ENCODE assay signal across 8 cellular contexts in genomic region chr2:239275037-239275685, GRCh38.
DNase-seq lines count a peak whose midpoint lies in the region; ATAC-seq, FAIRE-seq and TF ChIP-seq lines count a peak whose summit lies in the region.

No MANE protein-coding gene starts in this region.

- peaks cover 1% of the 10 kb centered on the region for H3K27me3 ChIP-seq in bronchial epithelial cell (ENCODE audit: control insufficient read depth, insufficient read depth, low read length)
- H3K27me3 ChIP-seq in HepG2 (ENCODE audit: control insufficient read depth in 1 of 2, insufficient read depth in 2 of 2, low read length in 2 of 2), result no peaks in the 10 kb centered on the region

- in situ Hi-C loops in HepG2 (cut with HindIII; ENCODE audit: extremely low pct_ligation_motif_present, low pct_unique_long_range_greater_than_20kb), result no loop called here

- H2AFZ ChIP-seq in HepG2 (ENCODE audit: low read length), result no peak overlapping the region

- TF ChIP-seq CTCF in bronchial epithelial cell (IDR thresholded peaks at IDR 0.05; ENCODE audit: insufficient read depth, low read length, severe bottlenecking) (no peak), HepG2 (CRISPR knock-in tag; IDR thresholded peaks at IDR 0.05) (no peak)

- no peak for TF ChIP-seq RAD21 in HepG2 (CRISPR knock-in tag; IDR thresholded peaks at IDR 0.05)

- WGBS in HepG2 (ENCODE audit: low lambda C conversion rate), result 96% methylated on average over 28 of the region's 35 CpGs

- H3K4me3 ChIP-seq in bronchial epithelial cell (ENCODE audit: low read depth, low read length) (no peak overlapping the region), HepG2 (replicated peaks in 1 of 3; ENCODE audit: insufficient read depth in 1 of 3, low read depth in 2 of 3, low read length in 3 of 3) (no peak overlapping the region)

- TF ChIP-seq POLR2A in HepG2 (IDR thresholded peaks at IDR 0.05; ENCODE audit: insufficient read depth in 1 of 2, low read depth in 2 of 2, low read length in 2 of 2), result no peak

- H3K4me2 ChIP-seq in HepG2 (ENCODE audit: low read depth, low read length), result no peak overlapping the region

- H3K36me3 ChIP-seq in bronchial epithelial cell (ENCODE audit: control insufficient read depth, insufficient read depth, low read length) (no peaks in the 10 kb centered on the region), HepG2 (replicated peaks in 1 of 2; ENCODE audit: control insufficient read depth in 1 of 2, insufficient read depth in 2 of 2, low read length in 2 of 2) (no peaks in the 10 kb centered on the region; a peak in 1 of 5 replicates)

- intact Hi-C loops in HepG2 (cut with micrococcal nuclease; ENCODE audit: unreplicated experiment), result no loop called here

- H3K9me3 ChIP-seq in HepG2 (ENCODE audit: low read length), result no peaks in the 10 kb centered on the region

- ATAC-seq in HepG2, result no peak
- no peak for ATAC-seq in HG02678 (IDR thresholded peaks at IDR 0.05; ENCODE audit: unreplicated experiment)
- no peak for ATAC-seq in HG02588 (IDR thresholded peaks at IDR 0.05; ENCODE audit: unreplicated experiment)

- H3K79me2 ChIP-seq in HepG2 (ENCODE audit: insufficient read depth, low read length), result peaks cover 19% of the 10 kb centered on the region

- H3K9ac ChIP-seq in HepG2 (ENCODE audit: insufficient read depth, low read depth, low read length), result no peak overlapping the region

- FAIRE-seq in bronchial epithelial cell (lab: Jason Lieb, UNC), result peak; percentile 100
- no peak for FAIRE-seq in HepG2 (lab: Jason Lieb, UNC)

- BruUV-seq in HepG2 (replicated peaks; lab: Mats Ljungman, UMichigan), result no TSS peak

- TF ChIP-seq EP300 in HepG2 (IDR thresholded peaks at IDR 0.05; ENCODE audit: low read depth in 2 of 2, low read length in 2 of 2) (no peak), HepG2 (CRISPR knock-in tag; IDR thresholded peaks at IDR 0.05; ENCODE audit: borderline replicate concordance) (no peak)

- DNase-seq in ELF-1 (ENCODE audit: low read depth, low spot score) (peak; percentile 51), HT-29 (ENCODE audit: low spot score) (peak; percentile 86), bronchial epithelial cell (ENCODE audit: low read depth) (peak; percentile 82), HepG2 (ENCODE audit: low spot score) (no peak)
- DNase-seq in activated CD4-positive, CD25-positive, alpha-beta regulatory T cell treated with anti-CD3 and anti-CD28 coated beads, Interleukin-2, amount 50 U/mL, for 16 hours (ENCODE audit: low read depth, low spot score), result peak; percentile 75
- DNase-seq in stimulated activated CD4-positive, alpha-beta T cell treated with anti-CD3 and anti-CD28 coated beads, Interleukin-4, amount 100 ng/mL, for 24 hours, result peak; percentile 88

- peaks cover 41% of the 10 kb centered on the region; the same call in 1 of the 2 replicates for H4K20me1 ChIP-seq in HepG2 (ENCODE audit: insufficient read depth, low read length)

- no peak overlapping the region for H3K27ac ChIP-seq in HepG2 (ENCODE audit: extremely low read length, insufficient read depth, low read length)

- POLR2A ChIA-PET in HepG2 (lab: Yijun Ruan, JAX), result no interaction called here

- H3K4me1 ChIP-seq in HepG2 (ENCODE audit: insufficient read depth, low read length), result peaks cover 17% of the 10 kb centered on the region

- CTCF ChIA-PET in HepG2 (lab: Yijun Ruan, JAX; ENCODE audit: low intra/inter-chr PET ratio, low total read pairs), result no interaction called here

TF ChIP-seq in HepG2, 621 proteins besides CTCF, POLR2A, EP300 and RAD21:
- peak; percentile 37 for TF ChIP-seq AGO1 (IDR thresholded peaks at IDR 0.05; ENCODE audit: low read depth, low read length, poor library complexity, severe bottlenecking)
- no peak for TF ChIP-seq ZNF124 (CRISPR knock-in tag; IDR thresholded peaks at IDR 0.05)
- no peak for TF ChIP-seq THYN1 (CRISPR knock-in tag; IDR thresholded peaks at IDR 0.05; ENCODE audit: borderline replicate concordance, low read depth)
- 0 out of 2 replicates have a peak, but pooled peaks have one; percentile 19 for TF ChIP-seq ZFP91 (CRISPR knock-in tag; IDR thresholded peaks at IDR 0.05; ENCODE audit: borderline replicate concordance)
- no peak for TF ChIP-seq NFE2 (CRISPR knock-in tag; IDR thresholded peaks at IDR 0.05)
- no peak for TF ChIP-seq CENPBD1 (CRISPR knock-in tag; IDR thresholded peaks at IDR 0.05; ENCODE audit: borderline replicate concordance, low read depth)
